Comparison of ENCODE assay signal across 13 cellular contexts in the genomic region with DNA sequence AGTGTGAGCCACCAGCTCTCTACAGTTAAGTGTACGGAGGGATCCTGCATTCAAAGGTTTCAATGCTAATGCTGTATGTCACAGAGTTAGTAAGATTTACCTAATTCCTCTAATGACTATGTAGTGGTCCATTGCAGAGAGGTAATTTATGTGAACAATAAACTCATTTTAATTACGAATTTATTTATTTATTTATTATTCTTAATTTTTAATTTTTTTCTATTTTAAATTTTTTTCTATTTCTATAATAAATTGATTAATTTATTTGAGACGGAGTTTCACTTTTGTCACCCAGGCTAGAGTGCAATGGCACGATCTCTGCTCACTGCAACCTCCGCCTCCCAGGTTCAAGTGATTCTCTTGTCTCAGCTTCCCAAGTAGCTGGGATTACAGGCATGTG. TPM values are rescaled to one million over a fixed set of nuclear protein-coding genes. Genes with fewer than 3 reads are reported as not detected.
DNase-seq lines count a peak whose midpoint lies in the region; ATAC-seq, FAIRE-seq and TF ChIP-seq lines count a peak whose summit lies in the region.
"Not testable (repeated sequence)": the region's sequence is repeated elsewhere in the genome, so short reads cannot be mapped to it uniquely, and the experiment has no call there.
"Had no signal": no experiment of that assay in that cellular context is flagged by ENCODE, and none has a peak within 500 bp of the region (broad histone marks: within the 10 kb centered on the region; RNA-seq: fewer than 3 reads in every experiment).

No MANE protein-coding gene starts in this region.

- H3K4me3 Mint-ChIP-seq in WTC11: not testable (repeated sequence)

- not testable (repeated sequence) for H3K27ac Mint-ChIP-seq in WTC11

- peaks cover 41% of the 10 kb centered on the region for H3K4me1 Mint-ChIP-seq in WTC11

- not testable (repeated sequence) for TF ChIP-seq CTCF in WTC11 (IDR thresholded peaks at IDR 0.05)

- ATAC-seq in WTC11: not testable (repeated sequence)

- POLR2A ChIA-PET in WTC11 (lab: Charles Lee): interaction anchor here (0.6 to 2.8 kb wide), 6 partner anchors 32 to 163 kb away, joined by 3 to 16 read pairs (median 4); partner anchors contain the start of gene MYADM

- CTCF ChIA-PET in WTC11 (lab: Charles Lee): interaction anchor here (0.7 to 5.2 kb wide), 24 partner anchors 8 to 157 kb away, joined by 3 to 54 read pairs (median 10); partner anchors contain the start of gene MYADM

- not testable (repeated sequence) for H3K36me3 Mint-ChIP-seq in WTC11

- H3K9me3 Mint-ChIP-seq in WTC11: not testable (repeated sequence)

- not testable (repeated sequence) for H3K27me3 Mint-ChIP-seq in WTC11 (ENCODE audit: low read depth)

- not testable (repeated sequence) for DNase-seq in WTC11 (ENCODE audit: low spot score); frontal cortex (ENCODE audit: low spot score in 2 of 2)

- peak; percentile 62 for FAIRE-seq in G401.6 (lab: Jason Lieb, UNC)
- FAIRE-seq in frontal cortex (lab: Jason Lieb, UNC): peak; percentile 39

TF ChIP-seq in WTC11, 78 proteins besides CTCF, POLR2A, EP300 and RAD21:
- TF ChIP-seq HMGA2 (CRISPR knock-in tag; IDR thresholded peaks at IDR 0.05): peak; percentile 97

RNA-seq across cellular contexts. Expression of gene CACNG8, which starts 14.1 kb away (rescaled TPM):
- 12.5 to 15.7 TPM (median 15.1 TPM) in 3 replicates for total RNA-seq in WTC11 (2021)
- 4.1 TPM for total RNA-seq in frontal cortex
- total RNA-seq: B cell; CD4-positive, alpha-beta memory T cell; CD4-positive, alpha-beta T cell; CD4-positive, CD25-positive, alpha-beta regulatory T cell; CD8-positive, alpha-beta memory T cell; CD8-positive, alpha-beta T cell had no signal

RNA-seq across cellular contexts. Expression of gene CACNG7, which starts 39.5 kb away (rescaled TPM):
- 33.3 to 44.1 TPM (median 43.2 TPM) in 3 replicates for total RNA-seq in WTC11 (2021)
- total RNA-seq in frontal cortex: 4.9 TPM
- total RNA-seq: A172; A673; B cell; Caco-2; Calu3; CD4-positive, alpha-beta memory T cell; CD4-positive, alpha-beta T cell; CD4-positive, CD25-positive, alpha-beta regulatory T cell; CD8-positive, alpha-beta memory T cell; CD8-positive, alpha-beta T cell had no signal

RNA-seq across cellular contexts. Expression of gene CACNG6, which starts 42.8 kb away (rescaled TPM):
- 2.5 to 3.3 TPM (median 2.5 TPM) in 3 replicates for total RNA-seq in WTC11 (2021)
- under 0.01 TPM for total RNA-seq in frontal cortex
- total RNA-seq: A673; B cell; CD4-positive, alpha-beta memory T cell; CD4-positive, alpha-beta T cell; CD4-positive, CD25-positive, alpha-beta regulatory T cell; CD8-positive, alpha-beta memory T cell; CD8-positive, alpha-beta T cell had no signal
